In genomic region chr22:16876339-16876738, GRCh38 we compare ENCODE assay signal across 12 cellular contexts. TPM values are rescaled to one million over a fixed set of nuclear protein-coding genes. Genes with fewer than 3 reads are reported as not detected.
A peak's percentile ranks its signal among the peaks of the same experiment; 100 is the strongest.
DNase-seq lines count a peak whose midpoint lies in the region.
"Not testable (repeated sequence)": the region's sequence is repeated elsewhere in the genome, so short reads cannot be mapped to it uniquely, and the experiment has no call there.
"Had no signal": no experiment of that assay in that cellular context is flagged by ENCODE, and none has a peak within 500 bp of the region (broad histone marks: within the 10 kb centered on the region; RNA-seq: fewer than 3 reads in every experiment).

No MANE protein-coding gene starts in this region.

- DNase-seq in C1 segment of cervical spinal cord (lab: John Stamatoyannopoulos, UW): peak in 8 of 14 donors; percentile 2 to 30 (median 12)
- peak in 35 of 42 donors; percentile 5 to 78 (median 40) for DNase-seq in head of caudate nucleus
- peak; percentile 3 for DNase-seq in middle frontal gyrus (ENCODE audit: extremely low spot score, low spot score)
- DNase-seq in putamen (ENCODE audit: low spot score): peak; percentile 35

- peaks cover 17% of the 10 kb centered on the region for H3K4me1 Mint-ChIP-seq in activated naive CD8-positive, alpha-beta T cell (ENCODE audit: low read depth)

- peak overlapping the region; percentile 34 for H3K27ac Mint-ChIP-seq in activated naive CD8-positive, alpha-beta T cell

- not testable (repeated sequence) for H3K27me3 Mint-ChIP-seq in activated naive CD8-positive, alpha-beta T cell

- not testable (repeated sequence) for H3K4me3 Mint-ChIP-seq in activated naive CD8-positive, alpha-beta T cell

- intact Hi-C loops in head of caudate nucleus (cut with DNase I): not testable (repeated sequence)

- not testable (repeated sequence) for H3K36me3 Mint-ChIP-seq in activated naive CD8-positive, alpha-beta T cell

- H3K27me3 ChIP-seq in layer of hippocampus (ENCODE audit: control insufficient read depth, insufficient read depth, low read length): not testable (repeated sequence)

- H3K9me3 Mint-ChIP-seq in activated naive CD8-positive, alpha-beta T cell (ENCODE audit: low read depth): not testable (repeated sequence)

- H3K27ac ChIP-seq in cingulate gyrus (ENCODE audit: low read depth, low read length) (peak overlapping the region; percentile 77), layer of hippocampus (ENCODE audit: low read depth, low read length) (peak overlapping the region; percentile 52), temporal lobe (ENCODE audit: low read depth, low read length) (peak overlapping the region; percentile 36)

RNA-seq across cellular contexts. Expression of gene XKR3, which starts 51.1 kb away (rescaled TPM):
- total RNA-seq in temporal lobe: not detected
- total RNA-seq: Caco-2; CD4-positive, CD25-positive, alpha-beta regulatory T cell; CD8-positive, alpha-beta T cell; HFFc6 had no signal

Comparison
In these comparisons a context has a peak if more than half of its experiments do, and no peak if none do; other contexts are left out.
1. Peak in every context shown above with its lines: DNase-seq and H3K27ac ChIP-seq.